17 cellular contexts compared by ENCODE assay signal in the genomic region with DNA sequence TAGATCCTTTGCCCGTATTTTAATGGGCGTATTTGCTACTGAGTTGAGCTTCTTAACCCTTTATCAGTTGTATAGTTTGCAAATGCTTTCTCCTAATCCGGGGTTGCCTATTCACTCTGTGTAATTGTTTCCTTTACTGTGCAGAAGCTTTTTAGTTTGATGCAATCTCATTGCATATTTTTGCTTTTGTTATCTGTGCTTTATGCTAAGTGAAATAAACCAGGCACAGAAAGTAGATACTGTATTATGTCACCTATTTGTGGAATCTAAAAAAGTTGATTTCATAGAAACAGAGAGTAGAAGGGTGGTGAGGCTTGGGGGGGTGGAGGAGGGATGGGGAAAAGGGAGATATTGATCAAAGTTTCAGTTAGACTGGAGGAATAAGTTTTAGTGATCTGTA. TPM values are rescaled to one million over a fixed set of nuclear protein-coding genes. Genes with fewer than 3 reads are reported as not detected.
DNase-seq lines count a peak whose midpoint lies in the region; ATAC-seq and TF ChIP-seq lines count a peak whose summit lies in the region.
"Had no signal": no experiment of that assay in that cellular context is flagged by ENCODE, and none has a peak within 500 bp of the region (broad histone marks: within the 10 kb centered on the region; RNA-seq: fewer than 3 reads in every experiment).

No MANE protein-coding gene starts in this region.

- peak overlapping the region; percentile 68 for H3K27ac Mint-ChIP-seq in activated T-helper 2 cell treated with anti-CD3 and anti-CD28 coated beads, Interferon-gamma antibody, Interleukin-2, Interleukin-4, amounts not matched to agents 10 μg/mL and 5 μg/mL and 100 μg/mL, durations not matched to agents 14 hours and 24 hours and 36 hours

- H3K27ac ChIP-seq in neutrophil, result peak overlapping the region; percentile 70
- H3K27ac ChIP-seq: GM23248, PC-9 had no signal

- no peaks in the 10 kb centered on the region for H3K27me3 Mint-ChIP-seq in activated T-cell treated with anti-CD3 and anti-CD28 coated beads, Interleukin-2, amount 50 U/mL, for 4 hours (ENCODE audit: low read depth)
- H3K27me3 Mint-ChIP-seq in activated T-helper 2 cell treated with anti-CD3 and anti-CD28 coated beads, Interferon-gamma antibody, Interleukin-2, Interleukin-4, amounts not matched to agents 10 μg/mL and 5 μg/mL and 100 μg/mL, durations not matched to agents 14 hours and 24 hours and 36 hours (ENCODE audit: low read depth), result no peaks in the 10 kb centered on the region

- H3K4me3 Mint-ChIP-seq in activated T-cell treated with anti-CD3 and anti-CD28 coated beads, Interleukin-2, amount 50 U/mL, for 4 hours, result no peak overlapping the region
- no peak overlapping the region for H3K4me3 Mint-ChIP-seq in activated T-helper 2 cell treated with anti-CD3 and anti-CD28 coated beads, Interferon-gamma antibody, Interleukin-2, Interleukin-4, amounts not matched to agents 10 μg/mL and 5 μg/mL and 100 μg/mL, durations not matched to agents 14 hours and 24 hours and 36 hours (ENCODE audit: low read depth)

- no peak for TF ChIP-seq CTCF in neutrophil (IDR thresholded peaks at IDR 0.05)

- peaks cover 23% of the 10 kb centered on the region for H3K36me3 Mint-ChIP-seq in activated T-cell treated with anti-CD3 and anti-CD28 coated beads, Interleukin-2, amount 50 U/mL, for 4 hours (ENCODE audit: insufficient read depth)
- H3K36me3 Mint-ChIP-seq in activated T-helper 2 cell treated with anti-CD3 and anti-CD28 coated beads, Interferon-gamma antibody, Interleukin-2, Interleukin-4, amounts not matched to agents 10 μg/mL and 5 μg/mL and 100 μg/mL, durations not matched to agents 14 hours and 24 hours and 36 hours (ENCODE audit: low read depth), result peaks cover 62% of the 10 kb centered on the region

- intact Hi-C loops in activated T-helper 2 cell treated with anti-CD3 and anti-CD28 coated beads, Interferon-gamma antibody, Interleukin-2, Interleukin-4, amounts not matched to agents 10 μg/mL and 5 μg/mL and 100 μg/mL, durations not matched to agents 14 hours and 24 hours and 36 hours (cut with micrococcal nuclease), result loop anchor here (1.0 to 2.0 kb wide), 2 partner anchors 9 to 18 kb away; a partner anchor contains a TSS

- peak; percentile 34 to 77 for ATAC-seq in activated T-cell treated with anti-CD3 and anti-CD28 coated beads, Interleukin-2, amount 50 U/mL, for 4 hours
- ATAC-seq in SK-N-SH treated with all-trans-retinoic acid at 6 μM for 48 hours (no peak; the same call in 1 of the 3 replicates), HG02973 (IDR thresholded peaks at IDR 0.05; ENCODE audit: unreplicated experiment) (no peak), GM18867 (IDR thresholded peaks at IDR 0.05; ENCODE audit: unreplicated experiment) (no peak)
- ATAC-seq: HCT116 had no signal

- no peaks in the 10 kb centered on the region for H3K9me3 ChIP-seq in neutrophil

- H3K27me3 ChIP-seq in neutrophil, result no peaks in the 10 kb centered on the region

- H3K4me1 ChIP-seq in neutrophil (ENCODE audit: control insufficient read depth in 1 of 2, insufficient read depth in 1 of 2, low read depth in 1 of 2, low read length in 1 of 2), result peaks cover 24 to 30% of the 10 kb centered on the region in 2 experiments

- peaks cover 34% of the 10 kb centered on the region for H3K36me3 ChIP-seq in neutrophil

- H3K9me3 Mint-ChIP-seq in activated T-cell treated with anti-CD3 and anti-CD28 coated beads, Interleukin-2, amount 50 U/mL, for 4 hours, result no peaks in the 10 kb centered on the region
- H3K9me3 Mint-ChIP-seq in activated T-helper 2 cell treated with anti-CD3 and anti-CD28 coated beads, Interferon-gamma antibody, Interleukin-2, Interleukin-4, amounts not matched to agents 10 μg/mL and 5 μg/mL and 100 μg/mL, durations not matched to agents 14 hours and 24 hours and 36 hours, result no peaks in the 10 kb centered on the region

- peaks cover 26% of the 10 kb centered on the region for H3K4me1 Mint-ChIP-seq in activated T-cell treated with anti-CD3 and anti-CD28 coated beads, Interleukin-2, amount 50 U/mL, for 4 hours (ENCODE audit: low read depth)
- peaks cover 20% of the 10 kb centered on the region for H3K4me1 Mint-ChIP-seq in activated T-helper 2 cell treated with anti-CD3 and anti-CD28 coated beads, Interferon-gamma antibody, Interleukin-2, Interleukin-4, amounts not matched to agents 10 μg/mL and 5 μg/mL and 100 μg/mL, durations not matched to agents 14 hours and 24 hours and 36 hours (ENCODE audit: low read depth)

- no peak for DNase-seq in activated T-cell treated with anti-CD3 and anti-CD28 coated beads, Interleukin-2, amount 50 U/mL, for 4 hours
- no peak for DNase-seq in activated T-cell treated with anti-CD3 and anti-CD28 coated beads, Interleukin-2, amount 50 U/mL, for 1 hour
- no peak for DNase-seq in activated T-helper 2 cell treated with anti-CD3 and anti-CD28 coated beads, Interferon-gamma antibody, Interleukin-2, Interleukin-4, amounts not matched to agents 10 μg/mL and 5 μg/mL and 100 μg/mL, durations not matched to agents 14 hours and 24 hours and 36 hours (ENCODE audit: low spot score)
- DNase-seq in effector CD8-positive, alpha-beta T cell (lab: John Stamatoyannopoulos, UW), result no peak
- DNase-seq: Calu3, GM23248, Karpas-422, MM.1S, NCI-H1105, NCI-H187, NCI-H446, PC-9 had no signal

- no peak overlapping the region for H3K4me3 ChIP-seq in neutrophil (ENCODE audit: low read depth in 1 of 2, low read length in 1 of 2)
- H3K4me3 ChIP-seq: GM23248, PC-9 had no signal

TF ChIP-seq in SK-N-SH treated with all-trans-retinoic acid at 6 μM for 48 hours, 23 proteins besides CTCF, POLR2A, EP300 and RAD21:
- TF ChIP-seq SNAI2 (CRISPR knock-in tag; IDR thresholded peaks at IDR 0.05) (no peak), ISL1 (CRISPR knock-in tag; IDR thresholded peaks at IDR 0.05) (peak; percentile 67)

RNA-seq across cellular contexts. Expression of a gene that starts 17.7 kb away (rescaled TPM):
- 100 to 1,000 TPM; 150 to 198 (median 166) TPM for total RNA-seq in activated T-cell treated with anti-CD3 and anti-CD28 coated beads, Interleukin-2, amount 50 U/mL, for 4 hours
- total RNA-seq in activated T-helper 2 cell treated with anti-CD3 and anti-CD28 coated beads, Interferon-gamma antibody, Interleukin-2, Interleukin-4, amounts not matched to agents 10 μg/mL and 5 μg/mL and 100 μg/mL, durations not matched to agents 14 hours and 24 hours and 36 hours, result 224 and 231 TPM in 2 replicates

RNA-seq across cellular contexts. Expression of a gene that starts 27.7 kb away (rescaled TPM):
- total RNA-seq in activated T-cell treated with anti-CD3 and anti-CD28 coated beads, Interleukin-2, amount 50 U/mL, for 4 hours, result 1 to 10 TPM; 1.7 to 2.2 (median 2.1) TPM
- 3.4 and 3.5 TPM in 2 replicates for total RNA-seq in activated T-helper 2 cell treated with anti-CD3 and anti-CD28 coated beads, Interferon-gamma antibody, Interleukin-2, Interleukin-4, amounts not matched to agents 10 μg/mL and 5 μg/mL and 100 μg/mL, durations not matched to agents 14 hours and 24 hours and 36 hours

Comparison
In these comparisons a context has a peak if more than half of its experiments do, and no peak if none do; other contexts are left out.
1. ATAC-seq: peak in activated T-cell treated with anti-CD3 and anti-CD28 coated beads, Interleukin-2, amount 50 U/mL, for 4 hours (2 of 2); none in SK-N-SH treated with all-trans-retinoic acid at 6 μM for 48 hours (single experiment), HG02973 (single experiment) and GM18867 (single experiment).